ENCODE assay signal across 21 cellular contexts in genomic region chr11:107777094-107777493, GRCh38.
DNase-seq lines count a peak whose midpoint lies in the region; ATAC-seq and TF ChIP-seq lines count a peak whose summit lies in the region.
"Had no signal": no experiment of that assay in that cellular context is flagged by ENCODE, and none has a peak within 500 bp of the region (broad histone marks: within the 10 kb centered on the region; RNA-seq: fewer than 3 reads in every experiment).

No MANE protein-coding gene starts in this region.

- H3K27me3 ChIP-seq in testis: no peaks in the 10 kb centered on the region
- H3K27me3 ChIP-seq in right atrium auricular region: no peaks in the 10 kb centered on the region
- H3K27me3 ChIP-seq in BE2C: peaks cover 3% of the 10 kb centered on the region; the same call in 1 of the 2 replicates
- H3K27me3 ChIP-seq: tibial nerve had no signal

- H3K36me3 ChIP-seq in testis (ENCODE audit: low read depth, missing control alignments): no peaks in the 10 kb centered on the region
- H3K36me3 ChIP-seq in right atrium auricular region: no peaks in the 10 kb centered on the region
- no peaks in the 10 kb centered on the region for H3K36me3 ChIP-seq in BE2C
- H3K36me3 ChIP-seq: tibial nerve had no signal

- intact Hi-C loops in testis (cut with DNase I; ENCODE audit: low total_unique reads): no loop called here

- H3K9me3 ChIP-seq in testis: no peaks in the 10 kb centered on the region
- no peaks in the 10 kb centered on the region for H3K9me3 ChIP-seq in right atrium auricular region
- H3K9me3 ChIP-seq in BE2C: no peaks in the 10 kb centered on the region
- H3K9me3 ChIP-seq: A549, tibial nerve had no signal

- DNase-seq in GM12865 (ENCODE audit: low read depth) (peak; percentile 6), testis (no peak), right atrium auricular region (ENCODE audit: low spot score) (no peak), BE2C (no peak)
- DNase-seq in activated CD4-positive, alpha-beta T cell treated with anti-CD3 and anti-CD28 coated beads, Interleukin-2, amount 50 U/mL, for 1 hour: no peak
- DNase-seq: activated CD4-positive, CD25-positive, alpha-beta regulatory T cell; activated gamma-delta T cell; aorta; CD4-positive, CD25-positive, alpha-beta regulatory T cell; DND-41; foreskin fibroblast; NCI-H1048; NCI-H2171; NCI-H82; stimulated activated CD4-positive, alpha-beta T cell treated with anti-CD3 and anti-CD28 coated beads, Interleukin-4, amount 100 ng/mL, for 4 hours had no signal

- no peak overlapping the region for H3K4me3 ChIP-seq in GM12865 (ENCODE audit: low read depth, low read length)
- no peak overlapping the region for H3K4me3 ChIP-seq in testis
- no peak overlapping the region for H3K4me3 ChIP-seq in right atrium auricular region
- no peak overlapping the region for H3K4me3 ChIP-seq in BE2C (ENCODE audit: low read depth, low read length)
- H3K4me3 ChIP-seq: A549, tibial nerve had no signal

- H3K27ac ChIP-seq in testis: no peak overlapping the region
- no peak overlapping the region for H3K27ac ChIP-seq in right atrium auricular region
- H3K27ac ChIP-seq: A549, tibial nerve had no signal

- WGBS in testis, 2 donors: 64 to 83% methylated on average over 2 of the region's 2 CpGs

- TF ChIP-seq POLR2A in testis (IDR thresholded peaks at IDR 0.05): no peak

- ATAC-seq in GM19043 (IDR thresholded peaks at IDR 0.05; ENCODE audit: low read depth, unreplicated experiment) (peak; percentile 77), HG02588 (IDR thresholded peaks at IDR 0.05; ENCODE audit: unreplicated experiment) (peak; percentile 58), HG03469 (IDR thresholded peaks at IDR 0.05; ENCODE audit: unreplicated experiment) (peak; percentile 72)
- ATAC-seq: A549, left lobe of liver had no signal

- H3K4me1 ChIP-seq in testis: no peaks in the 10 kb centered on the region
- no peaks in the 10 kb centered on the region for H3K4me1 ChIP-seq in right atrium auricular region
- H3K4me1 ChIP-seq in BE2C: no peaks in the 10 kb centered on the region
- H3K4me1 ChIP-seq: A549, tibial nerve had no signal

- TF ChIP-seq CTCF in GM12865 (IDR thresholded peaks at IDR 0.05; ENCODE audit: insufficient read depth, low read depth, low read length, missing control alignments) (no peak), testis (IDR thresholded peaks at IDR 0.05) (no peak), right atrium auricular region (IDR thresholded peaks at IDR 0.05) (no peak), BE2C (IDR thresholded peaks at IDR 0.05; ENCODE audit: low read depth, low read length) (no peak)
